ENCODE assay signal across 27 cellular contexts in genomic region chr3:66354561-66354960, GRCh38.
DNase-seq lines count a peak whose midpoint lies in the region; ATAC-seq and TF ChIP-seq lines count a peak whose summit lies in the region.
"Had no signal": no experiment of that assay in that cellular context is flagged by ENCODE, and none has a peak within 500 bp of the region (broad histone marks: within the 10 kb centered on the region; RNA-seq: fewer than 3 reads in every experiment).

No MANE protein-coding gene starts in this region.

- H3K14ac ChIP-seq in mesenchymal stem cell (ENCODE audit: low read length in 2 of 2) (no peak overlapping the region), neuronal stem cell (ENCODE audit: low read length) (no peak overlapping the region)

- 86% methylated on average over 2 of the region's 2 CpGs for WGBS in mesenchymal stem cell
- no CpG with 5 or more reads among the region's 2 CpGs for WGBS in neuronal stem cell (ENCODE audit: extremely low coverage in 2 of 2, insufficient read length in 2 of 2, insufficient replicate concordance in 1 of 2), 2 donors
- 94% methylated on average over 2 of the region's 2 CpGs for WGBS in mammary epithelial cell (ENCODE audit: low coverage, missing lambda C conversion rate)

- H4K91ac ChIP-seq in mesenchymal stem cell (ENCODE audit: low read length), result no peak overlapping the region
- no peak overlapping the region for H4K91ac ChIP-seq in neuronal stem cell (ENCODE audit: low read depth, low read length, poor library complexity)

- peak overlapping the region; percentile 73 for H2AK5ac ChIP-seq in mesenchymal stem cell (ENCODE audit: low read length, severe bottlenecking)
- H2AK5ac ChIP-seq in neuronal stem cell (ENCODE audit: low read depth, low read length), result no peak overlapping the region

- H3K27ac ChIP-seq in mesenchymal stem cell (ENCODE audit: low read length, poor library complexity, severe bottlenecking) (no peak overlapping the region), neuronal stem cell (replicated peaks; ENCODE audit: low read length) (no peak overlapping the region), mammary epithelial cell (ENCODE audit: insufficient read depth, low read depth, low read length) (no peak overlapping the region)
- H3K27ac ChIP-seq: BLaER1 had no signal

- no peak overlapping the region for H3K23ac ChIP-seq in mesenchymal stem cell (ENCODE audit: low read length in 2 of 2)
- H3K23ac ChIP-seq in neuronal stem cell (ENCODE audit: low read depth, low read length, poor library complexity), result no peak overlapping the region

- H2BK15ac ChIP-seq in mesenchymal stem cell (ENCODE audit: low read depth, poor library complexity, severe bottlenecking) (no peak overlapping the region), neuronal stem cell (ENCODE audit: low read length) (no peak overlapping the region)

- CTCF ChIA-PET in mammary epithelial cell (lab: Charles Lee; ENCODE audit: low non-redundant PET), result no interaction called here

- ATAC-seq in activated naive CD8-positive, alpha-beta T cell treated with anti-CD3 and anti-CD28 coated beads, Interleukin-2, amount 50 U/mL, for 24 hours, result no peak
- ATAC-seq in central memory CD8-positive, alpha-beta T cell (replicated peaks; ENCODE audit: extremely low read depth, poor library complexity, severe bottlenecking), result no peak
- ATAC-seq: HCT116 had no signal

- H2BK12ac ChIP-seq in mesenchymal stem cell (ENCODE audit: low read length in 2 of 2) (no peak overlapping the region), neuronal stem cell (ENCODE audit: low read length) (no peak overlapping the region)

- H3K79me1 ChIP-seq in mesenchymal stem cell (replicated peaks; ENCODE audit: low read length, poor library complexity, severe bottlenecking), result peaks cover 1% of the 10 kb centered on the region
- no peaks in the 10 kb centered on the region for H3K79me1 ChIP-seq in neuronal stem cell (ENCODE audit: low read depth, low read length)

- peak overlapping the region; percentile 6 for H3K27ac Mint-ChIP-seq in activated naive CD8-positive, alpha-beta T cell treated with anti-CD3 and anti-CD28 coated beads, Interleukin-2, amount 50 U/mL, for 24 hours
- no peak overlapping the region for H3K27ac Mint-ChIP-seq in activated naive CD8-positive, alpha-beta T cell treated with anti-CD3 and anti-CD28 coated beads for 36 hours
- peak overlapping the region; percentile 90 for H3K27ac Mint-ChIP-seq in central memory CD8-positive, alpha-beta T cell (ENCODE audit: low read depth)
- H3K27ac Mint-ChIP-seq: CD4-positive, alpha-beta T cell had no signal

- H3K18ac ChIP-seq in mesenchymal stem cell (ENCODE audit: low read depth in 1 of 2, low read length in 2 of 2), result no peak overlapping the region
- no peak overlapping the region for H3K18ac ChIP-seq in neuronal stem cell (ENCODE audit: low read length)

- no peaks in the 10 kb centered on the region for H4K20me1 ChIP-seq in mammary epithelial cell (ENCODE audit: insufficient read depth, low read length)
- H4K20me1 ChIP-seq: BLaER1 had no signal

- H2AFZ ChIP-seq in mesenchymal stem cell (ENCODE audit: low read depth, low read length) (no peak overlapping the region), neuronal stem cell (ENCODE audit: low read length) (no peak overlapping the region), mammary epithelial cell (ENCODE audit: low read depth, low read length) (no peak overlapping the region)

- no peak overlapping the region for H2BK5ac ChIP-seq in mesenchymal stem cell (ENCODE audit: low read depth, low read length, poor library complexity, severe bottlenecking)
- no peak overlapping the region for H2BK5ac ChIP-seq in neuronal stem cell (ENCODE audit: low read length)

- no peak overlapping the region for H2BK120ac ChIP-seq in mesenchymal stem cell (ENCODE audit: low read depth, low read length)
- no peak overlapping the region for H2BK120ac ChIP-seq in neuronal stem cell (ENCODE audit: low read depth, low read length)

- H3K36me3 ChIP-seq in mesenchymal stem cell (ENCODE audit: control insufficient read depth in 1 of 2, insufficient read depth in 2 of 2, low read depth in 1 of 2, low read length in 2 of 2) (no peaks in the 10 kb centered on the region), neuronal stem cell (replicated peaks in 1 of 2; ENCODE audit: control insufficient read depth in 2 of 2, insufficient read depth in 2 of 2, low read length in 2 of 2) (no peaks in the 10 kb centered on the region), BE2C (no peaks in the 10 kb centered on the region), mammary epithelial cell (ENCODE audit: insufficient read depth, low read length) (no peaks in the 10 kb centered on the region)
- H3K36me3 ChIP-seq: BLaER1, SJSA1 had no signal

- no peak overlapping the region for H3K4ac ChIP-seq in mesenchymal stem cell (ENCODE audit: low read depth in 1 of 2, low read length in 2 of 2)
- no peak overlapping the region for H3K4ac ChIP-seq in neuronal stem cell (ENCODE audit: low read length)

- H3K4me2 ChIP-seq in mesenchymal stem cell (ENCODE audit: low read length, poor library complexity, severe bottlenecking), result no peak overlapping the region
- H3K4me2 ChIP-seq in neuronal stem cell (ENCODE audit: insufficient read depth, low read length, poor library complexity, severe bottlenecking), result no peak overlapping the region
- H3K4me2 ChIP-seq in mammary epithelial cell (ENCODE audit: insufficient read depth, low read depth, low read length), result no peak overlapping the region
- H3K4me2 ChIP-seq: BLaER1 had no signal

- intact Hi-C loops in mammary epithelial cell (cut with micrococcal nuclease), result no loop called here

- in situ Hi-C loops in mammary epithelial cell (cut with MboI; ENCODE audit: low sequenced_read_pairs in 2 of 2), result no loop called here

- H3K36me3 Mint-ChIP-seq in activated naive CD8-positive, alpha-beta T cell treated with anti-CD3 and anti-CD28 coated beads, Interleukin-2, amount 50 U/mL, for 24 hours (ENCODE audit: low read depth), result no peaks in the 10 kb centered on the region
- H3K36me3 Mint-ChIP-seq in activated naive CD8-positive, alpha-beta T cell treated with anti-CD3 and anti-CD28 coated beads for 36 hours, result peaks cover 24% of the 10 kb centered on the region
- H3K36me3 Mint-ChIP-seq in central memory CD8-positive, alpha-beta T cell (ENCODE audit: insufficient read depth), result peaks cover 2% of the 10 kb centered on the region

- H4K8ac ChIP-seq in mesenchymal stem cell (ENCODE audit: low read length) (no peak overlapping the region), neuronal stem cell (ENCODE audit: low read depth, low read length) (no peak overlapping the region)

- no TSS peak for BruUV-seq in mammary epithelial cell (replicated peaks; lab: Mats Ljungman, UMichigan)

- H3K4me3 Mint-ChIP-seq in activated naive CD8-positive, alpha-beta T cell treated with anti-CD3 and anti-CD28 coated beads, Interleukin-2, amount 50 U/mL, for 24 hours, result no peak overlapping the region
- H3K4me3 Mint-ChIP-seq in activated naive CD8-positive, alpha-beta T cell treated with anti-CD3 and anti-CD28 coated beads for 36 hours, result no peak overlapping the region
- peak overlapping the region; percentile 19 for H3K4me3 Mint-ChIP-seq in central memory CD8-positive, alpha-beta T cell
- H3K4me3 Mint-ChIP-seq: CD4-positive, alpha-beta T cell had no signal

- H3K4me1 ChIP-seq in mesenchymal stem cell (ENCODE audit: control insufficient read depth, insufficient read depth, low read depth, low read length) (peaks cover 4% of the 10 kb centered on the region), neuronal stem cell (ENCODE audit: control insufficient read depth in 2 of 2, insufficient read depth in 1 of 2, low read depth in 1 of 2, low read length in 2 of 2) (no peaks in the 10 kb centered on the region), BE2C (no peaks in the 10 kb centered on the region), mammary epithelial cell (ENCODE audit: insufficient read depth, low read length) (no peaks in the 10 kb centered on the region)
- H3K4me1 ChIP-seq: BLaER1 had no signal

- H3K4me1 Mint-ChIP-seq in activated naive CD8-positive, alpha-beta T cell treated with anti-CD3 and anti-CD28 coated beads, Interleukin-2, amount 50 U/mL, for 24 hours, result peaks cover 10% of the 10 kb centered on the region
- peaks cover 4% of the 10 kb centered on the region for H3K4me1 Mint-ChIP-seq in activated naive CD8-positive, alpha-beta T cell treated with anti-CD3 and anti-CD28 coated beads for 36 hours
- H3K4me1 Mint-ChIP-seq in central memory CD8-positive, alpha-beta T cell, result peaks cover 37% of the 10 kb centered on the region

- H3K4me3 ChIP-seq in mesenchymal stem cell (ENCODE audit: insufficient read depth in 1 of 2, low read depth in 1 of 2, low read length in 2 of 2) (no peak overlapping the region), neuronal stem cell (ENCODE audit: low read length in 2 of 2) (no peak overlapping the region), BE2C (ENCODE audit: low read depth, low read length) (no peak overlapping the region), mammary epithelial cell (replicated peaks in 1 of 3; ENCODE audit: insufficient read depth in 1 of 3, low read depth in 2 of 3, low read length in 3 of 3) (no peak overlapping the region)
- H3K4me3 ChIP-seq: BLaER1, SJSA1 had no signal

- H3K27me3 ChIP-seq in mesenchymal stem cell (ENCODE audit: control insufficient read depth in 1 of 2, insufficient read depth in 1 of 2, low read length in 2 of 2) (no peaks in the 10 kb centered on the region), neuronal stem cell (ENCODE audit: control insufficient read depth in 3 of 3, insufficient read depth in 3 of 3, low read depth in 1 of 3, low read length in 3 of 3) (no peaks in the 10 kb centered on the region), BE2C (no peaks in the 10 kb centered on the region), mammary epithelial cell (ENCODE audit: insufficient read depth, low read length) (no peaks in the 10 kb centered on the region)
- H3K27me3 ChIP-seq: BLaER1, SJSA1 had no signal

- DNase-seq in activated naive CD8-positive, alpha-beta T cell treated with anti-CD3 and anti-CD28 coated beads, Interleukin-2, amount 50 U/mL, for 24 hours, result no peak
- DNase-seq in activated naive CD8-positive, alpha-beta T cell treated with anti-CD3 and anti-CD28 coated beads for 36 hours, result no peak
- DNase-seq in central memory CD8-positive, alpha-beta T cell (ENCODE audit: low spot score in 2 of 2), result no peak
- no peak for DNase-seq in mesenchymal stem cell
- DNase-seq in neuronal stem cell (ENCODE audit: low spot score), result no peak
- no peak for DNase-seq in GM10266 (ENCODE audit: extremely low spot score)
- DNase-seq in BE2C, result no peak
- DNase-seq in mammary epithelial cell, result no peak
- DNase-seq: 8988T; ACHN; Caco-2; CD4-positive, alpha-beta T cell; DMS79; EL; GDM1; KG1; NCI-H1092; NCI-H1417 treated with DMSO at 0.1 percent for 48 hours; NCI-H1694 treated with DMSO at 0.1 percent for 48 hours; NCI-H2081; NCI-H2227 treated with DMSO at 0.1 percent for 48 hours; NCI-H526 treated with DMSO at 0.1 percent for 48 hours; Right ventricle myocardium superior; RPMI8226 had no signal

- no peaks in the 10 kb centered on the region for H3K27me3 Mint-ChIP-seq in activated naive CD8-positive, alpha-beta T cell treated with anti-CD3 and anti-CD28 coated beads, Interleukin-2, amount 50 U/mL, for 24 hours
- H3K27me3 Mint-ChIP-seq in activated naive CD8-positive, alpha-beta T cell treated with anti-CD3 and anti-CD28 coated beads for 36 hours, result no peaks in the 10 kb centered on the region
- H3K27me3 Mint-ChIP-seq in central memory CD8-positive, alpha-beta T cell, result no peaks in the 10 kb centered on the region
- H3K27me3 Mint-ChIP-seq: CD4-positive, alpha-beta T cell had no signal

- TF ChIP-seq CTCF in GM10266 (IDR thresholded peaks at IDR 0.05; ENCODE audit: control insufficient read depth, insufficient read depth, low read depth, missing control alignments), result no peak
- TF ChIP-seq CTCF in BE2C (IDR thresholded peaks at IDR 0.05; ENCODE audit: low read depth, low read length), result no peak
- TF ChIP-seq CTCF in mammary epithelial cell (conservative IDR thresholded peaks at IDR 0.05 in 1 of 2, IDR thresholded peaks at IDR 0.05 in 1 of 2; ENCODE audit: extremely low read depth in 1 of 2, insufficient read depth in 1 of 2, low read depth in 1 of 2, low read length in 2 of 2), result no peak

- no peaks in the 10 kb centered on the region for H3K9me3 ChIP-seq in mesenchymal stem cell (ENCODE audit: control insufficient read depth, low read length)
- H3K9me3 ChIP-seq in neuronal stem cell (replicated peaks in 1 of 2; ENCODE audit: control insufficient read depth in 2 of 2, insufficient read depth in 1 of 2, low read depth in 1 of 2, low read length in 2 of 2), result no peaks in the 10 kb centered on the region
- no peaks in the 10 kb centered on the region for H3K9me3 ChIP-seq in BE2C
- no peaks in the 10 kb centered on the region for H3K9me3 ChIP-seq in mammary epithelial cell (replicated peaks; ENCODE audit: insufficient read depth, low read length)
- H3K9me3 ChIP-seq: BLaER1, Caco-2, SJSA1 had no signal

- H3K79me2 ChIP-seq in mammary epithelial cell (ENCODE audit: insufficient read depth, low read length), result no peaks in the 10 kb centered on the region

- H3K9ac ChIP-seq in mesenchymal stem cell (ENCODE audit: low read length) (no peak overlapping the region), neuronal stem cell (ENCODE audit: low read depth, low read length, poor library complexity) (no peak overlapping the region), mammary epithelial cell (ENCODE audit: insufficient read depth, low read length) (no peak overlapping the region)
- H3K9ac ChIP-seq: BLaER1 had no signal

- dilution Hi-C loops in mammary epithelial cell (cut with HindIII; ENCODE audit: low sequenced_read_pairs), result no loop called here

- no peaks in the 10 kb centered on the region for H3K9me3 Mint-ChIP-seq in activated naive CD8-positive, alpha-beta T cell treated with anti-CD3 and anti-CD28 coated beads, Interleukin-2, amount 50 U/mL, for 24 hours
- H3K9me3 Mint-ChIP-seq in activated naive CD8-positive, alpha-beta T cell treated with anti-CD3 and anti-CD28 coated beads for 36 hours, result no peaks in the 10 kb centered on the region
- H3K9me3 Mint-ChIP-seq in central memory CD8-positive, alpha-beta T cell, result no peaks in the 10 kb centered on the region
- H3K9me3 Mint-ChIP-seq: CD4-positive, alpha-beta T cell had no signal
